Comparison of ENCODE assay signal across 13 cellular contexts in genomic region chr7:115183431-115184057, GRCh38.
DNase-seq lines count a peak whose midpoint lies in the region; ATAC-seq and TF ChIP-seq lines count a peak whose summit lies in the region.
"Had no signal": no experiment of that assay in that cellular context is flagged by ENCODE, and none has a peak within 500 bp of the region (broad histone marks: within the 10 kb centered on the region; RNA-seq: fewer than 3 reads in every experiment).

No MANE protein-coding gene starts in this region.

- H3K79me1 ChIP-seq in mesendoderm (ENCODE audit: low read length): no peaks in the 10 kb centered on the region

- peaks cover 0 to 2% (median 0%) of the 10 kb centered on the region in 8 donors for H3K9me3 Mint-ChIP-seq in CD4-positive, alpha-beta memory T cell

- H3K4me1 Mint-ChIP-seq in CD4-positive, alpha-beta memory T cell: peaks cover 15 to 29% (median 22%) of the 10 kb centered on the region in 4 donors

- H2BK15ac ChIP-seq in mesendoderm (replicated peaks; ENCODE audit: low read depth): no peak overlapping the region

- DNase-seq in CD4-positive, alpha-beta memory T cell: peak in 4 of 5 donors; percentile 19 to 24 (median 22)
- DNase-seq in KBM-7: peak; percentile 83
- DNase-seq in astrocyte of the hippocampus (ENCODE audit: low read depth, low spot score): peak; percentile 44
- peak; percentile 25 for DNase-seq in mesendoderm
- DNase-seq in left lobe of liver (ENCODE audit: low spot score): no peak
- DNase-seq in stimulated activated CD4-positive, alpha-beta T cell treated with anti-CD3 and anti-CD28 coated beads, Interleukin-4, amount 100 ng/mL, for 4 hours: no peak
- DNase-seq in foreskin keratinocyte: no peak
- DNase-seq: activated CD4-positive, CD25-positive, alpha-beta regulatory T cell treated with anti-CD3 and anti-CD28 coated beads, Interleukin-2, amount 50 U/mL, for 72 hours; activated T-cell treated with anti-CD3 and anti-CD28 coated beads, Interleukin-2, amount 50 U/mL, for 48 hours; left ventricle myocardium inferior had no signal

- no peaks in the 10 kb centered on the region for H3K36me3 ChIP-seq in CD4-positive, alpha-beta memory T cell (ENCODE audit: insufficient read depth, low read length)
- H3K36me3 ChIP-seq in mesendoderm (ENCODE audit: control insufficient read depth, insufficient read depth, low read length): no peaks in the 10 kb centered on the region
- H3K36me3 ChIP-seq: left ventricle myocardium inferior had no signal

- peak overlapping the region; percentile 2 to 77 (median 22) for H3K27ac Mint-ChIP-seq in CD4-positive, alpha-beta memory T cell
- H3K27ac Mint-ChIP-seq: brain had no signal

- no peaks in the 10 kb centered on the region for H3K9me3 ChIP-seq in CD4-positive, alpha-beta memory T cell (ENCODE audit: control insufficient read depth in 1 of 2, low read length in 2 of 2)
- H3K9me3 ChIP-seq: left ventricle myocardium inferior had no signal

- POLR2A ChIA-PET in CD4-positive, alpha-beta memory T cell (lab: Charles Lee; ENCODE audit: partially characterized antibody): interaction anchor here (0.9 kb wide), 1 partner anchor 263 kb away, joined by 4 read pairs; no protein-coding TSS in a partner anchor

- H3K27me3 Mint-ChIP-seq in CD4-positive, alpha-beta memory T cell: no peaks in the 10 kb centered on the region

- H3K36me3 Mint-ChIP-seq in CD4-positive, alpha-beta memory T cell: no peaks in the 10 kb centered on the region
- H3K36me3 Mint-ChIP-seq: brain had no signal

- no peaks in the 10 kb centered on the region for H3K27me3 ChIP-seq in CD4-positive, alpha-beta memory T cell (ENCODE audit: insufficient read depth, low read length)
- H3K27me3 ChIP-seq in mesendoderm (ENCODE audit: insufficient read depth, low read length, poor library complexity): no peaks in the 10 kb centered on the region
- no peaks in the 10 kb centered on the region for H3K27me3 ChIP-seq in foreskin keratinocyte

- H3K4me1 ChIP-seq in CD4-positive, alpha-beta memory T cell (ENCODE audit: insufficient read depth, low read length): peaks cover 12% of the 10 kb centered on the region
- H3K4me1 ChIP-seq in mesendoderm (ENCODE audit: control insufficient read depth, low read depth, low read length) (no peaks in the 10 kb centered on the region), foreskin keratinocyte (no peaks in the 10 kb centered on the region)

- no peak overlapping the region for H3K4me2 ChIP-seq in mesendoderm (ENCODE audit: low read length)
- H3K4me2 ChIP-seq: smooth muscle cell had no signal

- no peak overlapping the region for H3K18ac ChIP-seq in mesendoderm (ENCODE audit: low read length)

- no peak overlapping the region for H3K23ac ChIP-seq in mesendoderm (ENCODE audit: low read length)

- in situ Hi-C loops in KBM-7 (cut with MboI; ENCODE audit: low pct_unique_long_range_greater_than_20kb, low sequenced_read_pairs): no loop called here

- no peak overlapping the region for H3K56ac ChIP-seq in mesendoderm (ENCODE audit: low read length)

- H3K4me3 ChIP-seq in CD4-positive, alpha-beta memory T cell (ENCODE audit: low read length in 2 of 2): peak overlapping the region in 1 of 2 donors; percentile 48
- no peak overlapping the region for H3K4me3 ChIP-seq in mesendoderm (ENCODE audit: low read length)
- H3K4me3 ChIP-seq: left ventricle myocardium inferior, smooth muscle cell had no signal

- H2BK120ac ChIP-seq in mesendoderm (ENCODE audit: low read depth, low read length): no peak overlapping the region

- no peak overlapping the region for H3K9ac ChIP-seq in mesendoderm (ENCODE audit: low read length)

- H3K27ac ChIP-seq in CD4-positive, alpha-beta memory T cell (ENCODE audit: low read depth, low read length): no peak overlapping the region
- H3K27ac ChIP-seq in mesendoderm (ENCODE audit: low read depth, low read length) (no peak overlapping the region), foreskin keratinocyte (no peak overlapping the region)
- H3K27ac ChIP-seq: left ventricle myocardium inferior had no signal

- no peak overlapping the region for H4K5ac ChIP-seq in mesendoderm (ENCODE audit: low read length)

- no peak for ATAC-seq in GM21723 (IDR thresholded peaks at IDR 0.05; ENCODE audit: unreplicated experiment)
- no peak for ATAC-seq in left lobe of liver
- no peak for ATAC-seq in foreskin keratinocyte

- H4K8ac ChIP-seq in mesendoderm (ENCODE audit: low read depth, low read length): no peak overlapping the region

- H3K79me2 ChIP-seq in mesendoderm (ENCODE audit: control insufficient read depth, insufficient read depth, low read length): no peaks in the 10 kb centered on the region

- CTCF ChIA-PET in CD4-positive, alpha-beta memory T cell (lab: Charles Lee; ENCODE audit: partially characterized antibody): interaction anchor here (0.7 to 1.3 kb wide), 3 partner anchors 14 to 318 kb away, joined by 3 read pairs; no protein-coding TSS in a partner anchor

- H2AK5ac ChIP-seq in mesendoderm (ENCODE audit: low read length): no peak overlapping the region

- WGBS in mesendoderm (ENCODE audit: extremely low coverage, insufficient coverage, low lambda C conversion rate): no CpG with 5 or more reads among the region's 5 CpGs

- H3K4ac ChIP-seq in mesendoderm (ENCODE audit: low read depth, low read length): no peak overlapping the region

- intact Hi-C loops in CD4-positive, alpha-beta memory T cell (cut with micrococcal nuclease): no loop called here

- TF ChIP-seq CTCF in foreskin keratinocyte (conservative IDR thresholded peaks at IDR 0.05): no peak

- H3K4me3 Mint-ChIP-seq in CD4-positive, alpha-beta memory T cell: peak overlapping the region; percentile 22 to 81 (median 69)
- H3K4me3 Mint-ChIP-seq: brain had no signal

- H2BK5ac ChIP-seq in mesendoderm (ENCODE audit: low read length): no peak overlapping the region

Comparison
In these comparisons a context has a peak if more than half of its experiments do, and no peak if none do; other contexts are left out.
1. DNase-seq: peak in CD4-positive, alpha-beta memory T cell (4 of 5), KBM-7 (single experiment), astrocyte of the hippocampus (single experiment) and mesendoderm (single experiment); none in left lobe of liver (single experiment), stimulated activated CD4-positive, alpha-beta T cell treated with anti-CD3 and anti-CD28 coated beads, Interleukin-4, amount 100 ng/mL, for 4 hours (0 of 2) and foreskin keratinocyte (0 of 2).